In genomic region chr14:68610251-68610793, GRCh38 we compare ENCODE assay signal across 25 cellular contexts.
DNase-seq lines count a peak whose midpoint lies in the region; ATAC-seq, FAIRE-seq and TF ChIP-seq lines count a peak whose summit lies in the region.
"Had no signal": no experiment of that assay in that cellular context is flagged by ENCODE, and none has a peak within 500 bp of the region (broad histone marks: within the 10 kb centered on the region; RNA-seq: fewer than 3 reads in every experiment).

No MANE protein-coding gene starts in this region.

- no peak overlapping the region for H3K18ac ChIP-seq in IMR-90 (ENCODE audit: low read depth, low read length)

- H3K27me3 ChIP-seq in IMR-90 (ENCODE audit: control insufficient read depth, insufficient read depth, low read length) (no peaks in the 10 kb centered on the region), pancreas (no peaks in the 10 kb centered on the region), MG63 (no peaks in the 10 kb centered on the region)
- H3K27me3 ChIP-seq: dorsolateral prefrontal cortex, heart right ventricle, SJCRH30, upper lobe of left lung had no signal

- H2BK120ac ChIP-seq in IMR-90 (ENCODE audit: low read depth, low read length) = peak overlapping the region; percentile 12

- no peak overlapping the region for H3K4me3 Mint-ChIP-seq in activated T-helper 1 cell treated with anti-CD3 and anti-CD28 coated beads, Interleukin-12 subunit alpha, Interleukin-12 subunit beta, Interleukin-2, Interleukin-4 antibody, amounts not matched to agents 30 ng/mL and 10 ng/mL and 1 ng/mL, durations not matched to agents 14 hours and 24 hours and 36 hours
- H3K4me3 Mint-ChIP-seq: activated CD4-positive, alpha-beta T cell treated with anti-CD3 and anti-CD28 coated beads, Interleukin-2, amount 10 ng/mL, durations not matched to agents 24 days and 14 days; activated naive CD4-positive, alpha-beta T cell treated with anti-CD3 and anti-CD28 coated beads, Interleukin-2, amount 50 U/mL, for 24 hours; immature natural killer cell had no signal

- no peak overlapping the region for H3K23ac ChIP-seq in IMR-90 (ENCODE audit: low read depth, low read length)

- peaks cover 9% of the 10 kb centered on the region for H3K4me1 Mint-ChIP-seq in activated T-helper 1 cell treated with anti-CD3 and anti-CD28 coated beads, Interleukin-12 subunit alpha, Interleukin-12 subunit beta, Interleukin-2, Interleukin-4 antibody, amounts not matched to agents 30 ng/mL and 10 ng/mL and 1 ng/mL, durations not matched to agents 14 hours and 24 hours and 36 hours (ENCODE audit: low read depth)

- peak overlapping the region; percentile 22 for H2AK9ac ChIP-seq in IMR-90 (replicated peaks; ENCODE audit: low read depth, low read length, poor library complexity)

- POLR2A ChIA-PET in IMR-90 (lab: Charles Lee; ENCODE audit: unreplicated experiment) = no interaction called here

- H3K14ac ChIP-seq in IMR-90 (replicated peaks; ENCODE audit: low read depth, low read length) = 0 out of 2 replicates have a peak overlapping the region, but pooled peaks have one; percentile 20

- H3K4me3 ChIP-seq in IMR-90 (ENCODE audit: insufficient read depth, low read depth, low read length) = no peak overlapping the region
- no peak overlapping the region for H3K4me3 ChIP-seq in pancreas
- no peak overlapping the region for H3K4me3 ChIP-seq in MG63
- H3K4me3 ChIP-seq: dorsolateral prefrontal cortex, heart right ventricle, SJCRH30, upper lobe of left lung had no signal

- H3K4me2 ChIP-seq in IMR-90 (ENCODE audit: low read depth, low read length) = no peak overlapping the region

- intact Hi-C loops in IMR-90 (cut with micrococcal nuclease) = no loop called here
- intact Hi-C loops in pancreas (cut with DNase I) = no loop called here
- intact Hi-C loops in activated T-helper 1 cell treated with anti-CD3 and anti-CD28 coated beads, Interleukin-12 subunit alpha, Interleukin-12 subunit beta, Interleukin-2, Interleukin-4 antibody, amounts not matched to agents 30 ng/mL and 10 ng/mL and 1 ng/mL, durations not matched to agents 14 hours and 24 hours and 36 hours (cut with micrococcal nuclease) = no loop called here

- H3K9me3 ChIP-seq in IMR-90 (ENCODE audit: control insufficient read depth, insufficient read depth, low read length) = peaks cover 4% of the 10 kb centered on the region
- no peaks in the 10 kb centered on the region for H3K9me3 ChIP-seq in pancreas
- no peaks in the 10 kb centered on the region for H3K9me3 ChIP-seq in MG63

- no peak overlapping the region for H4K5ac ChIP-seq in IMR-90 (ENCODE audit: low read depth, low read length)

- ATAC-seq in IMR-90 (ENCODE audit: low read depth) (no peak), pancreas (peak; percentile 44 to 73 (median 55)), HG02763 (IDR thresholded peaks at IDR 0.05; ENCODE audit: unreplicated experiment) (no peak)
- ATAC-seq: heart right ventricle, left ventricle myocardium superior had no signal

- dilution Hi-C loops in IMR-90 (cut with HindIII; ENCODE audit: low sequenced_read_pairs, unreplicated experiment) = no loop called here

- FAIRE-seq in pancreas (lab: Jason Lieb, UNC) = no peak

- in situ Hi-C loops in IMR-90 (cut with MboI; ENCODE audit: low sequenced_read_pairs) = no loop called here

- TF ChIP-seq CTCF in IMR-90 (conservative IDR thresholded peaks at IDR 0.05; ENCODE audit: low read depth, low read length) (no peak), pancreas (IDR thresholded peaks at IDR 0.05) (peak in 1 of 4 donors; percentile 17)

- peak overlapping the region; percentile 67; the same call in 2 of the 3 replicates for H2BK15ac ChIP-seq in IMR-90 (ENCODE audit: low read depth, low read length)

- H3K4ac ChIP-seq in IMR-90 (ENCODE audit: low read depth, low read length) = peak overlapping the region; percentile 40

- H3K27ac ChIP-seq in IMR-90 (ENCODE audit: insufficient read depth, low read length) = no peak overlapping the region
- peak overlapping the region in 1 of 4 donors; percentile 17 for H3K27ac ChIP-seq in pancreas
- H3K27ac ChIP-seq: dorsolateral prefrontal cortex, epithelial cell of prostate, SJCRH30 had no signal

- no peaks in the 10 kb centered on the region for H3K36me3 Mint-ChIP-seq in activated T-helper 1 cell treated with anti-CD3 and anti-CD28 coated beads, Interleukin-12 subunit alpha, Interleukin-12 subunit beta, Interleukin-2, Interleukin-4 antibody, amounts not matched to agents 30 ng/mL and 10 ng/mL and 1 ng/mL, durations not matched to agents 14 hours and 24 hours and 36 hours (ENCODE audit: low read depth)

- no peak overlapping the region for H2AFZ ChIP-seq in IMR-90 (replicated peaks; ENCODE audit: low read length, poor library complexity)

- no peak overlapping the region for H3K56ac ChIP-seq in IMR-90 (ENCODE audit: extremely low read depth, insufficient read depth, low read length)

- H4K91ac ChIP-seq in IMR-90 (ENCODE audit: insufficient read depth, low read depth, low read length) = peak overlapping the region; percentile 34; the same call in 1 of the 2 replicates

- peaks cover 25% of the 10 kb centered on the region for H3K4me1 ChIP-seq in IMR-90 (ENCODE audit: control insufficient read depth, insufficient read depth, low read length)
- H3K4me1 ChIP-seq in pancreas = peaks cover 8 to 35% (median 12%) of the 10 kb centered on the region in 3 donors

- H3K79me1 ChIP-seq in IMR-90 (ENCODE audit: low read depth in 1 of 2, low read length in 2 of 2) = peaks cover 0 to 7% of the 10 kb centered on the region in 2 experiments; a peak in 1 of 4 replicates

- H2BK5ac ChIP-seq in IMR-90 (ENCODE audit: low read depth, low read length, poor library complexity, severe bottlenecking) = no peak overlapping the region

- no peaks in the 10 kb centered on the region for H3K36me3 ChIP-seq in IMR-90 (ENCODE audit: control insufficient read depth, insufficient read depth, low read length)
- no peaks in the 10 kb centered on the region for H3K36me3 ChIP-seq in pancreas
- H3K36me3 ChIP-seq in MG63 = no peaks in the 10 kb centered on the region
- H3K36me3 ChIP-seq: heart right ventricle, SJCRH30, upper lobe of left lung had no signal

- CTCF ChIA-PET in IMR-90 (lab: Yijun Ruan, JAX) = no interaction called here

- no peak for TF ChIP-seq RAD21 in IMR-90 (IDR thresholded peaks at IDR 0.05; ENCODE audit: low read length)

- peak overlapping the region; percentile 36; the same call in 1 of the 2 replicates for H2BK20ac ChIP-seq in IMR-90 (ENCODE audit: low read depth, low read length)

- DNase-seq in COLO668 (lab: John Stamatoyannopoulos, UW; ENCODE audit: unreplicated experiment) = peak; percentile 16
- no peak for DNase-seq in IMR-90
- peak; percentile 34 for DNase-seq in ecto neural progenitor cell (ENCODE audit: low spot score)
- peak in 3 of 6 donors; percentile 36 to 55 (median 36) for DNase-seq in pancreas
- no peak for DNase-seq in MG63
- DNase-seq in UCSD-AML1 (lab: John Stamatoyannopoulos, UW; ENCODE audit: unreplicated experiment) = no peak
- no peak for DNase-seq in activated T-helper 1 cell treated with anti-CD3 and anti-CD28 coated beads, Interleukin-12 subunit alpha, Interleukin-12 subunit beta, Interleukin-2, Interleukin-4 antibody, amounts not matched to agents 30 ng/mL and 10 ng/mL and 1 ng/mL, durations not matched to agents 14 hours and 24 hours and 36 hours (ENCODE audit: low spot score)
- DNase-seq: activated CD4-positive, alpha-beta T cell treated with anti-CD3 and anti-CD28 coated beads, Interleukin-2, amount 10 ng/mL, durations not matched to agents 24 days and 14 days; anterior cingulate cortex; central memory CD4-positive, alpha-beta T cell; dorsolateral prefrontal cortex; H7; heart right ventricle; immature natural killer cell; KBM-7; left ventricle myocardium superior; MV-4-11; NCI-H1694; NCI-H446; SJCRH30; stimulated activated CD4-positive, alpha-beta T cell treated with anti-CD3 and anti-CD28 coated beads, Interleukin-4, amount 100 ng/mL, for 4 hours; upper lobe of left lung had no signal

- H3K9me1 ChIP-seq in IMR-90 (ENCODE audit: insufficient read depth, low read length) = peaks cover 14% of the 10 kb centered on the region

- peaks cover 18% of the 10 kb centered on the region for H3K9me3 Mint-ChIP-seq in activated T-helper 1 cell treated with anti-CD3 and anti-CD28 coated beads, Interleukin-12 subunit alpha, Interleukin-12 subunit beta, Interleukin-2, Interleukin-4 antibody, amounts not matched to agents 30 ng/mL and 10 ng/mL and 1 ng/mL, durations not matched to agents 14 hours and 24 hours and 36 hours

- no peak overlapping the region for H3K27ac Mint-ChIP-seq in activated T-helper 1 cell treated with anti-CD3 and anti-CD28 coated beads, Interleukin-12 subunit alpha, Interleukin-12 subunit beta, Interleukin-2, Interleukin-4 antibody, amounts not matched to agents 30 ng/mL and 10 ng/mL and 1 ng/mL, durations not matched to agents 14 hours and 24 hours and 36 hours
- H3K27ac Mint-ChIP-seq: activated CD4-positive, alpha-beta T cell treated with anti-CD3 and anti-CD28 coated beads, Interleukin-2, amount 10 ng/mL, durations not matched to agents 24 days and 14 days; activated naive CD4-positive, alpha-beta T cell treated with anti-CD3 and anti-CD28 coated beads, Interleukin-2, amount 50 U/mL, for 24 hours; immature natural killer cell had no signal

- no peak overlapping the region for H3K9ac ChIP-seq in IMR-90 (ENCODE audit: low read depth, low read length)

- 99% methylated on average over 7 of the region's 8 CpGs; no CpG with 5 or more reads in 1 of the 2 experiments for WGBS in IMR-90 (ENCODE audit: extremely low coverage in 2 of 2, insufficient read length in 1 of 2), 2 experiments
- 77 to 84% methylated on average over 8 of the region's 8 CpGs for WGBS in pancreas, 2 donors

- BruUV-seq in IMR-90 (replicated peaks; lab: Mats Ljungman, UMichigan) = no TSS peak

- no peak for TF ChIP-seq POLR2A in IMR-90 (IDR thresholded peaks at IDR 0.05; ENCODE audit: low read depth, low read length)

- H2AK5ac ChIP-seq in IMR-90 (ENCODE audit: low read depth, low read length) = peak overlapping the region; percentile 73

- no peaks in the 10 kb centered on the region for H3K27me3 Mint-ChIP-seq in activated T-helper 1 cell treated with anti-CD3 and anti-CD28 coated beads, Interleukin-12 subunit alpha, Interleukin-12 subunit beta, Interleukin-2, Interleukin-4 antibody, amounts not matched to agents 30 ng/mL and 10 ng/mL and 1 ng/mL, durations not matched to agents 14 hours and 24 hours and 36 hours (ENCODE audit: insufficient read depth)
- H3K27me3 Mint-ChIP-seq: activated CD4-positive, alpha-beta T cell treated with anti-CD3 and anti-CD28 coated beads, Interleukin-2, amount 10 ng/mL, durations not matched to agents 24 days and 14 days; activated naive CD4-positive, alpha-beta T cell treated with anti-CD3 and anti-CD28 coated beads, Interleukin-2, amount 50 U/mL, for 24 hours had no signal

- H4K20me1 ChIP-seq in IMR-90 (ENCODE audit: insufficient read depth, low read length) = no peaks in the 10 kb centered on the region

- 0 out of 4 replicates have a peak overlapping the region, but pooled peaks of 1 of the 2 experiments have one; percentile 9 for H4K8ac ChIP-seq in IMR-90 (ENCODE audit: low read depth in 2 of 2, low read length in 2 of 2)

TF ChIP-seq in IMR-90, 13 proteins besides CTCF, POLR2A, EP300 and RAD21 (continues in another document):
- no peak for TF ChIP-seq SMC3 (IDR thresholded peaks at IDR 0.05; ENCODE audit: low read depth, low read length)
- TF ChIP-seq MXI1 (IDR thresholded peaks at IDR 0.05; ENCODE audit: borderline replicate concordance, low read depth, low read length) = no peak

Comparison
In these comparisons a context has a peak if more than half of its experiments do, and no peak if none do; other contexts are left out.
1. DNase-seq: peak in COLO668 (single experiment) and ecto neural progenitor cell (single experiment); none in IMR-90 (single experiment), MG63 (single experiment), UCSD-AML1 (single experiment) and activated T-helper 1 cell treated with anti-CD3 and anti-CD28 coated beads, Interleukin-12 subunit alpha, Interleukin-12 subunit beta, Interleukin-2, Interleukin-4 antibody, amounts not matched to agents 30 ng/mL and 10 ng/mL and 1 ng/mL, durations not matched to agents 14 hours and 24 hours and 36 hours (single experiment).
2. ATAC-seq: peak in pancreas (4 of 4); none in IMR-90 (single experiment) and HG02763 (single experiment).